Comparison of ENCODE assay signal across 9 cellular contexts in genomic region chr7:2644514-2645273, GRCh38. TPM values are rescaled to one million over a fixed set of nuclear protein-coding genes. Genes with fewer than 3 reads are reported as not detected.
A peak's percentile ranks its signal among the peaks of the same experiment; 100 is the strongest.
DNase-seq lines count a peak whose midpoint lies in the region; ATAC-seq and TF ChIP-seq lines count a peak whose summit lies in the region.
"Had no signal": no experiment of that assay in that cellular context is flagged by ENCODE, and none has a peak within 500 bp of the region (broad histone marks: within the 10 kb centered on the region; RNA-seq: fewer than 3 reads in every experiment).

No MANE protein-coding gene starts in this region.

- TF ChIP-seq CTCF in lower lobe of right lung (IDR thresholded peaks at IDR 0.05) (no peak), transverse colon (IDR thresholded peaks at IDR 0.05) (no peak)

- H3K9me3 ChIP-seq in Karpas-422 (ENCODE audit: low read length) (no peaks in the 10 kb centered on the region), lower lobe of right lung (no peaks in the 10 kb centered on the region), transverse colon (no peaks in the 10 kb centered on the region)

- TF ChIP-seq POLR2A in transverse colon (IDR thresholded peaks at IDR 0.05): no peak

- peak; percentile 37 for ATAC-seq in GM21423 (IDR thresholded peaks at IDR 0.05; ENCODE audit: unreplicated experiment)
- ATAC-seq in lower lobe of right lung: no peak

- H3K27ac ChIP-seq in Karpas-422 (ENCODE audit: low read length) (no peak overlapping the region), lower lobe of right lung (peak overlapping the region; percentile 24), transverse colon (no peak overlapping the region)

- no peak for TF ChIP-seq EP300 in transverse colon (IDR thresholded peaks at IDR 0.05; ENCODE audit: low read depth)

- H4K20me1 ChIP-seq in Karpas-422 (ENCODE audit: insufficient read depth, low read depth, low read length): peaks cover 3% of the 10 kb centered on the region; the same call in 1 of the 2 replicates

- peak overlapping the region; percentile 51; the same call in 1 of the 2 replicates for H3K4me3 ChIP-seq in Karpas-422 (ENCODE audit: low read length)
- H3K4me3 ChIP-seq in lower lobe of right lung: no peak overlapping the region
- H3K4me3 ChIP-seq in transverse colon: no peak overlapping the region

- H3K4me1 ChIP-seq in Karpas-422 (ENCODE audit: low read length): peaks cover 13% of the 10 kb centered on the region
- peaks cover 53% of the 10 kb centered on the region for H3K4me1 ChIP-seq in lower lobe of right lung
- H3K4me1 ChIP-seq in transverse colon: peaks cover 17 to 32% (median 25%) of the 10 kb centered on the region in 4 donors

- no peaks in the 10 kb centered on the region for H3K9me2 ChIP-seq in Karpas-422 (replicated peaks; ENCODE audit: insufficient read depth, low read length)

- peak overlapping the region; percentile 57 for H3K9ac ChIP-seq in Karpas-422 (ENCODE audit: low read length)

- H2AFZ ChIP-seq in Karpas-422 (ENCODE audit: low read length): peak overlapping the region; percentile 89; the same call in 1 of the 2 replicates

- H3K4me2 ChIP-seq in Karpas-422 (ENCODE audit: low read depth, low read length, poor library complexity, severe bottlenecking): peak overlapping the region; percentile 64

- H3K27me3 ChIP-seq in Karpas-422 (ENCODE audit: low read length) (no peaks in the 10 kb centered on the region), lower lobe of right lung (ENCODE audit: low read depth) (no peaks in the 10 kb centered on the region), transverse colon (no peaks in the 10 kb centered on the region)

- 76% methylated on average over 13 of the region's 19 CpGs; no CpG with 5 or more reads in 1 of the 2 donors for WGBS in transverse colon (ENCODE audit: low coverage in 1 of 2), 2 donors

- in situ Hi-C loops in transverse colon (cut with MboI; ENCODE audit: low pct_ligation_motif_present in 1 of 4, low pct_unique_long_range_greater_than_20kb in 1 of 4, low sequenced_read_pairs in 3 of 4): no loop called here

- DNase-seq in D341Med (ENCODE audit: low spot score) (peak; percentile 63), Karpas-422 (no peak), lower lobe of right lung (no peak), NCI-H146 (lab: John Stamatoyannopoulos, UW) (no peak), islet precursor cell (no peak), foreskin melanocyte (no peak), transverse colon (no peak)
- DNase-seq: NCI-H526 treated with DMSO at 0.1 percent for 48 hours had no signal

- no peaks in the 10 kb centered on the region for H3K79me2 ChIP-seq in Karpas-422 (ENCODE audit: low read length)

- intact Hi-C loops in lower lobe of right lung (cut with DNase I): no loop called here
- intact Hi-C loops in transverse colon (cut with DNase I; ENCODE audit: low total_unique reads): no loop called here

- no peaks in the 10 kb centered on the region for H3K36me3 ChIP-seq in Karpas-422 (ENCODE audit: insufficient read depth, low read length)
- peaks cover 25% of the 10 kb centered on the region for H3K36me3 ChIP-seq in lower lobe of right lung
- no peaks in the 10 kb centered on the region for H3K36me3 ChIP-seq in transverse colon

RNA-seq across cellular contexts. Expression of gene TTYH3, which starts 12.9 kb away (rescaled TPM):
- total RNA-seq in Karpas-422 (2014; rRNA removed; shearing (Covaris generic); ENCODE audit: low replicate concordance): 0.37 and 0.87 TPM in 2 replicates
- 51.7 TPM for total RNA-seq in lower lobe of right lung
- 10 to 100 TPM; 11.2 to 43.6 (median 23.0) TPM for total RNA-seq in transverse colon

RNA-seq across cellular contexts. Expression of gene AMZ1, which starts 43.3 kb away (rescaled TPM):
- not detected in 2 replicates for total RNA-seq in Karpas-422 (2014; rRNA removed; shearing (Covaris generic); ENCODE audit: low replicate concordance)
- total RNA-seq in lower lobe of right lung (0.47 TPM), transverse colon (under 1 TPM in 1 of 4 donors, not detected in 3; 0.64 TPM)
